27 cellular contexts compared by ENCODE assay signal in genomic region chr20:2163312-2163711, GRCh38.
"Had no signal": no experiment of that assay in that cellular context is flagged by ENCODE, and none has a peak within 500 bp of the region (broad histone marks: within the 10 kb centered on the region; RNA-seq: fewer than 3 reads in every experiment).

No MANE protein-coding gene starts in this region.

- H3K36me3 Mint-ChIP-seq: naive B cell; natural killer cell treated with Interleukin-12 subunit alpha and Interleukin-12 subunit beta and Interleukin-15 and Interleukin-18, amount 100 ng/mL, for 72 hours; neural progenitor cell had no signal

- ATAC-seq: heart right ventricle, left colon, mucosa of descending colon, psoas muscle had no signal

- H3K27ac ChIP-seq: colonic mucosa, esophagus squamous epithelium, heart right ventricle, left ventricle myocardium inferior, lower lobe of right lung, neural progenitor cell, psoas muscle, stomach, thyroid gland, vagina had no signal

- DNase-seq: colonic mucosa; dermis blood vessel endothelial cell; effector memory CD4-positive, alpha-beta T cell; esophagus squamous epithelium; foreskin melanocyte; heart right ventricle; hippocampal formation; kidney glomerular epithelial cell; left colon; left ventricle myocardium inferior; lower lobe of right lung; mucosa of descending colon; naive B cell; psoas muscle; right cardiac atrium; small intestine; stimulated activated CD4-positive, alpha-beta T cell treated with anti-CD3 and anti-CD28 coated beads, Interleukin-12 subunit alpha, Interleukin-12 subunit beta, amount 100 ng/mL, for 4 hours; stimulated activated CD4-positive, alpha-beta T cell treated with anti-CD3 and anti-CD28 coated beads, Interleukin-1b, Interleukin-23, amount 100 ng/mL, for 48 hours; stimulated activated CD4-positive, alpha-beta T cell treated with anti-CD3 and anti-CD28 coated beads, Interleukin-4, amount 100 ng/mL, for 1 hour; stimulated activated CD8-positive, alpha-beta memory T cell treated with anti-CD3 and anti-CD28 coated beads, Interleukin-4, amount 100 ng/mL, for 48 hours; stimulated activated naive CD4-positive, alpha-beta T cell treated with Interleukin-2 at 50 U/mL for 16 hours; thyroid gland; trophoblast cell had no signal

- H3K36me3 ChIP-seq: colonic mucosa, esophagus squamous epithelium, heart right ventricle, left ventricle myocardium inferior, lower lobe of right lung, neural progenitor cell, stomach, thyroid gland, vagina had no signal

- H3K9ac ChIP-seq: neural progenitor cell had no signal

- H3K27me3 ChIP-seq: colonic mucosa, heart right ventricle, neural progenitor cell, stomach, thyroid gland, vagina had no signal

- H3K4me3 ChIP-seq: colonic mucosa, esophagus squamous epithelium, heart right ventricle, left ventricle myocardium inferior, lower lobe of right lung, mucosa of descending colon, neural progenitor cell, psoas muscle, stomach, thyroid gland, vagina had no signal

- H3K9me3 ChIP-seq: colonic mucosa, esophagus squamous epithelium, heart right ventricle, left ventricle myocardium inferior, lower lobe of right lung, mucosa of descending colon, psoas muscle, stomach, thyroid gland, vagina had no signal

- H3K4me3 Mint-ChIP-seq: naive B cell; natural killer cell treated with Interleukin-12 subunit alpha and Interleukin-12 subunit beta and Interleukin-15 and Interleukin-18, amount 100 ng/mL, for 72 hours; neural progenitor cell had no signal

- H3K9me3 Mint-ChIP-seq: naive B cell; natural killer cell treated with Interleukin-12 subunit alpha and Interleukin-12 subunit beta and Interleukin-15 and Interleukin-18, amount 100 ng/mL, for 72 hours; neural progenitor cell had no signal

- H2AFZ ChIP-seq: neural progenitor cell had no signal

- H3K27ac Mint-ChIP-seq: naive B cell; natural killer cell treated with Interleukin-12 subunit alpha and Interleukin-12 subunit beta and Interleukin-15 and Interleukin-18, amount 100 ng/mL, for 72 hours; neural progenitor cell had no signal

- H3K27me3 Mint-ChIP-seq: natural killer cell treated with Interleukin-12 subunit alpha and Interleukin-12 subunit beta and Interleukin-15 and Interleukin-18, amount 100 ng/mL, for 72 hours had no signal

- H3K4me2 ChIP-seq: neural progenitor cell had no signal

- H3K4me1 ChIP-seq: colonic mucosa, heart right ventricle, left ventricle myocardium inferior, lower lobe of right lung, neural progenitor cell, psoas muscle, stomach, thyroid gland, vagina had no signal
